Comparison of ENCODE assay signal across 29 cellular contexts in genomic region chr12:38155020-38155395, GRCh38.
"Had no signal": no experiment of that assay in that cellular context is flagged by ENCODE, and none has a peak within 500 bp of the region (broad histone marks: within the 10 kb centered on the region; RNA-seq: fewer than 3 reads in every experiment).

No MANE protein-coding gene starts in this region.

- H3K36me3 ChIP-seq: ascending aorta, breast epithelium, cardiac muscle cell, gastrocnemius medialis, heart left ventricle had no signal

- ATAC-seq: activated naive CD4-positive, alpha-beta T cell treated with anti-CD3 and anti-CD28 coated beads, Interleukin-2, amount 50 U/mL, for 72 hours; activated T-cell treated with anti-CD3 and anti-CD28 coated beads, Interleukin-2, amount 50 U/mL, for 72 hours; esophagus mucosa; foreskin keratinocyte; gastrocnemius medialis; heart left ventricle; WTC11 had no signal

- H3K4me1 ChIP-seq: ascending aorta, breast epithelium, foreskin keratinocyte, gastrocnemius medialis, heart left ventricle had no signal

- H3K4me3 ChIP-seq: ascending aorta, breast epithelium, cardiac muscle cell, coronary artery, dorsolateral prefrontal cortex, gastrocnemius medialis, heart left ventricle had no signal

- DNase-seq: activated CD4-positive, alpha-beta memory T cell treated with anti-CD3 and anti-CD28 coated beads, Interleukin-2, amount 10 ng/mL, durations not matched to agents 7 days and 5 days; activated CD4-positive, alpha-beta T cell treated with anti-CD3 and anti-CD28 coated beads for 1 hour; activated CD4-positive, alpha-beta T cell treated with anti-CD3 and anti-CD28 coated beads for 4 hours; activated CD4-positive, alpha-beta T cell treated with anti-CD3 and anti-CD28 coated beads, Interleukin-2, amount 10 ng/mL, durations not matched to agents 7 days and 5 days; activated CD4-positive, alpha-beta T cell treated with anti-CD3 and anti-CD28 coated beads, Interleukin-2, amount 50 U/mL, for 4 hours; activated CD8-positive, alpha-beta memory T cell treated with anti-CD3 and anti-CD28 coated beads, Interleukin-2, amount 50 U/mL, for 48 hours; activated gamma-delta T cell; activated naive CD4-positive, alpha-beta T cell; activated naive CD4-positive, alpha-beta T cell treated with anti-CD3 and anti-CD28 coated beads, Interleukin-2, amount 10 ng/mL, durations not matched to agents 7 days and 5 days; activated naive CD8-positive, alpha-beta T cell treated with anti-CD3 and anti-CD28 coated beads, Interleukin-2, amount 10 ng/mL, durations not matched to agents 7 days and 5 days; activated T-cell treated with anti-CD3 and anti-CD28 coated beads for 4 hours; activated T-cell treated with anti-CD3 and anti-CD28 coated beads, Interleukin-2, amount 50 U/mL, for 24 hours; activated T-cell treated with anti-CD3 and anti-CD28 coated beads, Interleukin-2, amount 50 U/mL, for 72 hours; central memory CD4-positive, alpha-beta T cell; cerebellar nuclear complex; dorsolateral prefrontal cortex; effector memory CD4-positive, alpha-beta T cell; foreskin keratinocyte; gastrocnemius medialis; glutamatergic neuron; heart left ventricle; T-helper 2 cell had no signal

- H3K27ac ChIP-seq: ascending aorta, breast epithelium, cardiac muscle cell, coronary artery, dorsolateral prefrontal cortex, foreskin keratinocyte, gastrocnemius medialis, heart left ventricle had no signal

- H3K9me3 ChIP-seq: ascending aorta, gastrocnemius medialis had no signal

- H3K27me3 ChIP-seq: ascending aorta, cardiac muscle cell, foreskin keratinocyte, gastrocnemius medialis, heart left ventricle had no signal
